ENCODE assay signal across 8 cellular contexts in the genomic region with DNA sequence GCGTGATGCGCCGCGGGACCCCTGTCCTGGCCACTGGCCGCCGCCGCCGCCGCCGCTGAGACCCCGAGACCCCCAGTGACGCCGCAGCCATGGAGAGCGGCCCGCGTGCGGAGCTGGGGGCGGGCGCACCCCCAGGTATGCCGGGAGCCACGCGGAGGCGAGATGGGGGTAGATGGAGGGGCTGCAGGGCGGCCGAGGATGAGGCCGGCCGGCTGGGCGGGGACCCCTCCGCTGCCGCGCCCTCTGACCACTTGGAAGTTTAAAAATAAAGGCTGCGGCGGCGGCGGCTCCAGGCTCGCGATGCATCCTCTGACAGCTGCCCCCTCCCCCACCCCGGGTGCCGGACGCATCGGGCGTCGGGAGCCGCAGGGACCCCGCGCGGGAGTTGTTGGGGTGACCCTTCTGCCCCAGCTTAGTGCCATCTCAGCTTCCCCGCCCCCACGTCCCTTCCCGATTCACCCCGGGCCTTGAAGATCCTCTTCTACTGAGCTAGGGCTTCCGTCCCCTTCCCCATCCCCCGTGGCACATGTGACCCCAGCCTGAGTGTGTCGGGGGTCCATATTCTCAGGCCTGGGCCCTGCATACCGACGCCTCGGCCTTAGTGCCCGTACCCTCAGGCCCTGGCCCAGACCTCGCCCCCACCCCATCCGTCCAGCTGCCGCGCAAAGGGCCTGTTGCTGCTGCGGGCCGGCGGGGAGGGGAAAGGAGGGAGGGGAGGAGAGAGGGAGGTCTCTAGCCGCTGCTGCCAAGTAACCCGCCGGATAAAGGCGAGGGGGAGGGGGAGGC. TPM values are rescaled to one million over a fixed set of nuclear protein-coding genes. Genes with fewer than 3 reads are reported as not detected.
DNase-seq lines count a peak whose midpoint lies in the region; ATAC-seq and TF ChIP-seq lines count a peak whose summit lies in the region.

No MANE protein-coding gene starts in this region.

- peak overlapping the region; percentile 88 for H3K27ac ChIP-seq in CD4-positive, CD25-positive, alpha-beta regulatory T cell (ENCODE audit: insufficient read depth, low read length, poor library complexity, severe bottlenecking)
- peak overlapping the region; percentile 97 for H3K27ac ChIP-seq in WERI-Rb-1

- H3K36me3 ChIP-seq in CD4-positive, CD25-positive, alpha-beta regulatory T cell (ENCODE audit: control insufficient read depth, insufficient read depth, low read length) = no peaks in the 10 kb centered on the region
- H3K36me3 ChIP-seq in WERI-Rb-1 = peaks cover 32% of the 10 kb centered on the region

- no peaks in the 10 kb centered on the region for H3K27me3 Mint-ChIP-seq in CD4-positive, CD25-positive, alpha-beta regulatory T cell

- no peaks in the 10 kb centered on the region for H3K9me3 ChIP-seq in CD4-positive, CD25-positive, alpha-beta regulatory T cell (ENCODE audit: control insufficient read depth in 2 of 2, low read length in 2 of 2)
- H3K9me3 ChIP-seq in WERI-Rb-1 (ENCODE audit: severe bottlenecking) = no peaks in the 10 kb centered on the region

- peak overlapping the region in 2 of 3 donors; percentile 89 to 95 for H3K27ac Mint-ChIP-seq in CD4-positive, CD25-positive, alpha-beta regulatory T cell

- TF ChIP-seq CTCF in WERI-Rb-1 (IDR thresholded peaks at IDR 0.05; ENCODE audit: low read depth, low read length) (no peak), choroid plexus epithelial cell (conservative IDR thresholded peaks at IDR 0.05; ENCODE audit: low read depth, low read length) (no peak)

- peaks cover 5 to 79% (median 49%) of the 10 kb centered on the region in 4 donors for H3K4me1 Mint-ChIP-seq in CD4-positive, CD25-positive, alpha-beta regulatory T cell

- peaks cover 72% of the 10 kb centered on the region for H3K4me1 ChIP-seq in CD4-positive, CD25-positive, alpha-beta regulatory T cell (ENCODE audit: control insufficient read depth, insufficient read depth, low read length, poor library complexity, severe bottlenecking)

- peak; percentile 50 to 76 (median 59) for DNase-seq in CD4-positive, CD25-positive, alpha-beta regulatory T cell
- DNase-seq in NCI-H146 treated with DMSO at 0.1 percent for 48 hours (lab: John Stamatoyannopoulos, UW; ENCODE audit: unreplicated experiment) (peak; percentile 25), WERI-Rb-1 (peak; percentile 89), choroid plexus epithelial cell (ENCODE audit: low read depth) (peak; percentile 59), left colon (peak; percentile 73 to 81)
- DNase-seq in stimulated activated CD4-positive, alpha-beta T cell treated with anti-CD3 and anti-CD28 coated beads, Interleukin-2, amount 100 ng/mL, for 48 hours = peak; percentile 40 to 50

- H3K4me3 Mint-ChIP-seq in CD4-positive, CD25-positive, alpha-beta regulatory T cell = peak overlapping the region; percentile 87 to 97 (median 92)

- H3K4me3 ChIP-seq in CD4-positive, CD25-positive, alpha-beta regulatory T cell (ENCODE audit: low read depth, low read length) = peak overlapping the region; percentile 61
- peak overlapping the region; percentile 88 for H3K4me3 ChIP-seq in WERI-Rb-1 (ENCODE audit: low read depth, low read length)
- peak overlapping the region; percentile 96 for H3K4me3 ChIP-seq in choroid plexus epithelial cell (ENCODE audit: low read depth, low read length)

- intact Hi-C loops in left colon (cut with DNase I, micrococcal nuclease) = no loop called here

- H3K9me3 Mint-ChIP-seq in CD4-positive, CD25-positive, alpha-beta regulatory T cell = no peaks in the 10 kb centered on the region

- ATAC-seq in CD4-positive, CD25-positive, alpha-beta regulatory T cell (ENCODE audit: low read depth in 2 of 2) = no peak
- ATAC-seq in GM21381 (IDR thresholded peaks at IDR 0.05; ENCODE audit: unreplicated experiment) = peak; percentile 17
- peak; percentile 28 for ATAC-seq in left colon
- no peak for ATAC-seq in HG03565 (IDR thresholded peaks at IDR 0.05; ENCODE audit: unreplicated experiment)

- H3K27me3 ChIP-seq in CD4-positive, CD25-positive, alpha-beta regulatory T cell (ENCODE audit: control insufficient read depth, insufficient read depth, low read length) = no peaks in the 10 kb centered on the region
- H3K27me3 ChIP-seq in WERI-Rb-1 (ENCODE audit: insufficient read depth, low read depth, severe bottlenecking) = no peaks in the 10 kb centered on the region

- H3K36me3 Mint-ChIP-seq in CD4-positive, CD25-positive, alpha-beta regulatory T cell = no peaks in the 10 kb centered on the region

RNA-seq across cellular contexts. Expression of a gene that starts 0.6 kb away (rescaled TPM):
- 178 TPM for total RNA-seq in CD4-positive, CD25-positive, alpha-beta regulatory T cell
- polyA plus RNA-seq in CD4-positive, CD25-positive, alpha-beta regulatory T cell = 10 to 100 TPM; 10.1 to 16.3 (median 13.1) TPM
- total RNA-seq in left colon = 10 to 100 TPM; 38.3 to 62.5 TPM

RNA-seq across cellular contexts. Expression of a gene that starts 7.2 kb away (rescaled TPM):
- 45.6 TPM for total RNA-seq in CD4-positive, CD25-positive, alpha-beta regulatory T cell
- 100 to 1,000 TPM; 112 to 137 (median 126) TPM for polyA plus RNA-seq in CD4-positive, CD25-positive, alpha-beta regulatory T cell
- 10 to 100 TPM; 62.4 to 63.0 TPM for total RNA-seq in left colon

RNA-seq across cellular contexts. Expression of a gene that starts 31.5 kb away (rescaled TPM):
- not detected for total RNA-seq in CD4-positive, CD25-positive, alpha-beta regulatory T cell
- under 1 TPM in 1 of 4 donors, not detected in 3; 0.03 TPM for polyA plus RNA-seq in CD4-positive, CD25-positive, alpha-beta regulatory T cell
- total RNA-seq in left colon = 1 to 10 TPM in 1 of 2 donors, under 1 TPM in 1; 0.55 to 1.8 TPM

Comparison
In these comparisons a context has a peak if more than half of its experiments do, and no peak if none do; other contexts are left out.
1. ATAC-seq: peak in GM21381 (single experiment) and left colon (single experiment); none in CD4-positive, CD25-positive, alpha-beta regulatory T cell (0 of 2) and HG03565 (single experiment).
2. DNase-seq: peak in every context shown above with its lines; median percentile 89 in WERI-Rb-1; 77 in left colon; 59 in CD4-positive, CD25-positive, alpha-beta regulatory T cell; 59 in choroid plexus epithelial cell; 45 in stimulated activated CD4-positive, alpha-beta T cell treated with anti-CD3 and anti-CD28 coated beads, Interleukin-2, amount 100 ng/mL, for 48 hours; 25 in NCI-H146 treated with DMSO at 0.1 percent for 48 hours.
3. Peak in every context shown above with its lines, with median percentiles within 50 percentile points of each other: H3K4me3 ChIP-seq.